Comparison of ENCODE assay signal across 1 cellular context in the genomic region with DNA sequence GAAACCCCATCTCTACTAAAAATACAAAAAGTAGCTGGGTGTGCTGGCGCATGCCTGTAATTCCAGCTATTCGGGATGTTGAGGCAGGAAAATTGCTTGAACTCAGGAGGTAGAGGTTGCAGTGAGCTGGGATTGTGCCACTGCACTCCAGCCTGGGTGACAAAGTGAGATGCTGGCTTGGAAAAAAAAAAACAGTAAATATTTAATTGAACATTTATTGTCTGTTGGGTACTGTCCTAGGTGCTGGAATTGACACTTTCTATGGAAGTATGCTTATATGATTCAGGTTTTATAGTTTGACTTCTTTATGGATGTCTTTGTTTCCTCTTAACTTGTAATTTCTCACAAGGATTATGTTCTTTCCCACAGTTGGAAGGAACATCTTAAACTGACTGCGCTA.
A peak's percentile ranks its signal among the peaks of the same experiment; 100 is the strongest.
TF ChIP-seq lines count a peak whose summit lies in the region.

No MANE protein-coding gene starts in this region.

TF ChIP-seq in Ishikawa, 13 proteins besides CTCF, POLR2A, EP300 and RAD21 (continued from another document):
- TF ChIP-seq, protein P1, sequence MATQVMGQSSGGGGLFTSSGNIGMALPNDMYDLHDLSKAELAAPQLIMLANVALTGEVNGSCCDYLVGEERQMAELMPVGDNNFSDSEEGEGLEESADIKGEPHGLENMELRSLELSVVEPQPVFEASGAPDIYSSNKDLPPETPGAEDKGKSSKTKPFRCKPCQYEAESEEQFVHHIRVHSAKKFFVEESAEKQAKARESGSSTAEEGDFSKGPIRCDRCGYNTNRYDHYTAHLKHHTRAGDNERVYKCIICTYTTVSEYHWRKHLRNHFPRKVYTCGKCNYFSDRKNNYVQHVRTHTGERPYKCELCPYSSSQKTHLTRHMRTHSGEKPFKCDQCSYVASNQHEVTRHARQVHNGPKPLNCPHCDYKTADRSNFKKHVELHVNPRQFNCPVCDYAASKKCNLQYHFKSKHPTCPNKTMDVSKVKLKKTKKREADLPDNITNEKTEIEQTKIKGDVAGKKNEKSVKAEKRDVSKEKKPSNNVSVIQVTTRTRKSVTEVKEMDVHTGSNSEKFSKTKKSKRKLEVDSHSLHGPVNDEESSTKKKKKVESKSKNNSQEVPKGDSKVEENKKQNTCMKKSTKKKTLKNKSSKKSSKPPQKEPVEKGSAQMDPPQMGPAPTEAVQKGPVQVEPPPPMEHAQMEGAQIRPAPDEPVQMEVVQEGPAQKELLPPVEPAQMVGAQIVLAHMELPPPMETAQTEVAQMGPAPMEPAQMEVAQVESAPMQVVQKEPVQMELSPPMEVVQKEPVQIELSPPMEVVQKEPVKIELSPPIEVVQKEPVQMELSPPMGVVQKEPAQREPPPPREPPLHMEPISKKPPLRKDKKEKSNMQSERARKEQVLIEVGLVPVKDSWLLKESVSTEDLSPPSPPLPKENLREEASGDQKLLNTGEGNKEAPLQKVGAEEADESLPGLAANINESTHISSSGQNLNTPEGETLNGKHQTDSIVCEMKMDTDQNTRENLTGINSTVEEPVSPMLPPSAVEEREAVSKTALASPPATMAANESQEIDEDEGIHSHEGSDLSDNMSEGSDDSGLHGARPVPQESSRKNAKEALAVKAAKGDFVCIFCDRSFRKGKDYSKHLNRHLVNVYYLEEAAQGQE (IDR thresholded peaks at IDR 0.05; ENCODE audit: low read depth) = peak; percentile 81
- no peak for TF ChIP-seq TCF12 (IDR thresholded peaks at IDR 0.05; ENCODE audit: low read depth)
- no peak for TF ChIP-seq CREB1 (IDR thresholded peaks at IDR 0.05; ENCODE audit: low read depth)
TF ChIP-seq in Ishikawa: peak in this region for 1.
